1 cellular context compared by ENCODE assay signal in genomic region chr22:37043828-37044538, GRCh38.
TF ChIP-seq lines count a peak whose summit lies in the region.

No MANE protein-coding gene starts in this region.

TF ChIP-seq in H1, 55 proteins besides CTCF, POLR2A, EP300 and RAD21:
- TF ChIP-seq RNF2 (IDR thresholded peaks at IDR 0.05; ENCODE audit: borderline replicate concordance, low read depth, low read length, missing control alignments, poor library complexity, severe bottlenecking), result no peak
- no peak for TF ChIP-seq HDAC2 (IDR thresholded peaks at IDR 0.05; ENCODE audit: borderline replicate concordance in 1 of 2, low read depth in 2 of 2, low read length in 2 of 2)
- TF ChIP-seq YY1 (IDR thresholded peaks at IDR 0.05; ENCODE audit: low read depth, low read length), result no peak
- no peak for TF ChIP-seq POU5F1 (IDR thresholded peaks at IDR 0.05; ENCODE audit: low read depth, low read length)
